Comparison of ENCODE assay signal across 9 cellular contexts in the genomic region with DNA sequence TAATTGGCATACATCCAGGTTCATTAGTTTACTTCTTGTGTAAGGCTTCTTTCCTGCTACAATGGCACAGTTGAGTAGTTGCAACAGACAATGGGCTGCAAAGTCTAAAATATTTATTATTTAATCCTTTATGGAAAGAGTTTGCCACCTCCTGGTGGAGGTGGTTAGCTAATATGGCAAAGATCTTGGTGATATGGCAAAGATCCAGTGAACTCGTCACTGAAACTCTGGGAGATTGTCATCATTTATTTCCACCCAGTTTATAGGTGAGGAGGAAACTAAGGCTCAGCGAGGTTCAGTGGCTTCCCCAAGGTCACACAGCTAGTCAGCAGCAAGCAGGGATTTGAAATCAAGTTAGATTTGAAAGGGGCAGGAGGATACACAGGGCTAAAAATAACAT. TPM values are rescaled to one million over a fixed set of nuclear protein-coding genes. Genes with fewer than 3 reads are reported as not detected.
DNase-seq lines count a peak whose midpoint lies in the region; ATAC-seq and TF ChIP-seq lines count a peak whose summit lies in the region.
"Had no signal": no experiment of that assay in that cellular context is flagged by ENCODE, and none has a peak within 500 bp of the region (broad histone marks: within the 10 kb centered on the region; RNA-seq: fewer than 3 reads in every experiment).

No MANE protein-coding gene starts in this region.

- no peaks in the 10 kb centered on the region for H3K36me3 ChIP-seq in naive thymus-derived CD4-positive, alpha-beta T cell (ENCODE audit: control insufficient read depth in 2 of 3, insufficient read depth in 3 of 3, low read length in 3 of 3)

- ATAC-seq in naive thymus-derived CD4-positive, alpha-beta T cell: peak; percentile 59
- ATAC-seq in HG03095 (IDR thresholded peaks at IDR 0.05; ENCODE audit: unreplicated experiment): no peak

- H3K9me3 ChIP-seq in naive thymus-derived CD4-positive, alpha-beta T cell (ENCODE audit: control insufficient read depth in 2 of 3, low read length in 3 of 3): no peaks in the 10 kb centered on the region

- in situ Hi-C loops in Caki2 (cut with HindIII; ENCODE audit: low pct_unique_long_range_greater_than_20kb, low sequenced_read_pairs): no loop called here

- POLR2A ChIA-PET in naive thymus-derived CD4-positive, alpha-beta T cell (lab: Charles Lee): interaction anchor here (0.6 to 2.0 kb wide), 12 partner anchors 10 to 672 kb away, joined by 3 to 9 read pairs (median 4); a partner anchor contains a TSS

- peaks cover 0 to 5% of the 10 kb centered on the region in 2 donors for H3K4me1 ChIP-seq in naive thymus-derived CD4-positive, alpha-beta T cell (ENCODE audit: control insufficient read depth in 2 of 2, insufficient read depth in 2 of 2, low read length in 2 of 2)

- H3K27me3 ChIP-seq in naive thymus-derived CD4-positive, alpha-beta T cell (ENCODE audit: control insufficient read depth in 2 of 2, insufficient read depth in 2 of 2, low read length in 2 of 2): no peaks in the 10 kb centered on the region

- intact Hi-C loops in naive thymus-derived CD4-positive, alpha-beta T cell (cut with micrococcal nuclease): loop anchor here (1.0 to 5.0 kb wide), 9 partner anchors 16 to 124 kb away; a partner anchor contains a TSS

- CTCF ChIA-PET in naive thymus-derived CD4-positive, alpha-beta T cell (lab: Charles Lee): interaction anchor here (0.7 to 7.1 kb wide), 16 partner anchors 15 to 125 kb away, joined by 3 to 105 read pairs (median 6); a partner anchor contains a TSS

- DNase-seq in Caki2 (ENCODE audit: low read depth) (peak; percentile 16), HuH-7 (ENCODE audit: low spot score) (no peak), iPS-NIHi7 (ENCODE audit: extremely low spot score) (no peak), hippocampal formation (lab: John Stamatoyannopoulos, UW) (no peak)
- peak; percentile 45 for DNase-seq in central memory CD4-positive, alpha-beta T cell
- peak in 5 of 9 donors; percentile 25 to 63 (median 49) for DNase-seq in naive thymus-derived CD4-positive, alpha-beta T cell

- no peak overlapping the region for H3K4me3 ChIP-seq in naive thymus-derived CD4-positive, alpha-beta T cell (ENCODE audit: low read length)
- H3K4me3 ChIP-seq: skin epidermis had no signal

- H3K27ac ChIP-seq in naive thymus-derived CD4-positive, alpha-beta T cell (ENCODE audit: low read depth, low read length): no peak overlapping the region
- H3K27ac ChIP-seq: skin epidermis had no signal

- TF ChIP-seq RAD21 in Ishikawa (IDR thresholded peaks at IDR 0.05; ENCODE audit: low read depth): peak; percentile 37

- H3K9me3 Mint-ChIP-seq in naive thymus-derived CD4-positive, alpha-beta T cell: no peaks in the 10 kb centered on the region

- no peaks in the 10 kb centered on the region for H3K36me3 Mint-ChIP-seq in naive thymus-derived CD4-positive, alpha-beta T cell

- peak overlapping the region in 1 of 10 donors; percentile 49 for H3K4me3 Mint-ChIP-seq in naive thymus-derived CD4-positive, alpha-beta T cell

- TF ChIP-seq EP300 in Ishikawa (IDR thresholded peaks at IDR 0.05; ENCODE audit: borderline replicate concordance): no peak

- peak overlapping the region in 1 of 9 donors; percentile 84 for H3K27ac Mint-ChIP-seq in naive thymus-derived CD4-positive, alpha-beta T cell

- peaks cover 0 to 9% (median 3%) of the 10 kb centered on the region in 7 donors for H3K4me1 Mint-ChIP-seq in naive thymus-derived CD4-positive, alpha-beta T cell

- H3K27me3 Mint-ChIP-seq in naive thymus-derived CD4-positive, alpha-beta T cell: peaks cover 0 to 16% (median 0%) of the 10 kb centered on the region in 5 donors

TF ChIP-seq in Ishikawa, 13 proteins besides CTCF, POLR2A, EP300 and RAD21:
- no peak for TF ChIP-seq EGR1 (IDR thresholded peaks at IDR 0.05)
- no peak for TF ChIP-seq TEAD4 (IDR thresholded peaks at IDR 0.05)
- TF ChIP-seq, protein P1, sequence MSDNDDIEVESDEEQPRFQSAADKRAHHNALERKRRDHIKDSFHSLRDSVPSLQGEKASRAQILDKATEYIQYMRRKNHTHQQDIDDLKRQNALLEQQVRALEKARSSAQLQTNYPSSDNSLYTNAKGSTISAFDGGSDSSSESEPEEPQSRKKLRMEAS (IDR thresholded peaks at IDR 0.05): no peak
- TF ChIP-seq YY1 (IDR thresholded peaks at IDR 0.05; ENCODE audit: low read depth): no peak
- TF ChIP-seq, protein P2, sequence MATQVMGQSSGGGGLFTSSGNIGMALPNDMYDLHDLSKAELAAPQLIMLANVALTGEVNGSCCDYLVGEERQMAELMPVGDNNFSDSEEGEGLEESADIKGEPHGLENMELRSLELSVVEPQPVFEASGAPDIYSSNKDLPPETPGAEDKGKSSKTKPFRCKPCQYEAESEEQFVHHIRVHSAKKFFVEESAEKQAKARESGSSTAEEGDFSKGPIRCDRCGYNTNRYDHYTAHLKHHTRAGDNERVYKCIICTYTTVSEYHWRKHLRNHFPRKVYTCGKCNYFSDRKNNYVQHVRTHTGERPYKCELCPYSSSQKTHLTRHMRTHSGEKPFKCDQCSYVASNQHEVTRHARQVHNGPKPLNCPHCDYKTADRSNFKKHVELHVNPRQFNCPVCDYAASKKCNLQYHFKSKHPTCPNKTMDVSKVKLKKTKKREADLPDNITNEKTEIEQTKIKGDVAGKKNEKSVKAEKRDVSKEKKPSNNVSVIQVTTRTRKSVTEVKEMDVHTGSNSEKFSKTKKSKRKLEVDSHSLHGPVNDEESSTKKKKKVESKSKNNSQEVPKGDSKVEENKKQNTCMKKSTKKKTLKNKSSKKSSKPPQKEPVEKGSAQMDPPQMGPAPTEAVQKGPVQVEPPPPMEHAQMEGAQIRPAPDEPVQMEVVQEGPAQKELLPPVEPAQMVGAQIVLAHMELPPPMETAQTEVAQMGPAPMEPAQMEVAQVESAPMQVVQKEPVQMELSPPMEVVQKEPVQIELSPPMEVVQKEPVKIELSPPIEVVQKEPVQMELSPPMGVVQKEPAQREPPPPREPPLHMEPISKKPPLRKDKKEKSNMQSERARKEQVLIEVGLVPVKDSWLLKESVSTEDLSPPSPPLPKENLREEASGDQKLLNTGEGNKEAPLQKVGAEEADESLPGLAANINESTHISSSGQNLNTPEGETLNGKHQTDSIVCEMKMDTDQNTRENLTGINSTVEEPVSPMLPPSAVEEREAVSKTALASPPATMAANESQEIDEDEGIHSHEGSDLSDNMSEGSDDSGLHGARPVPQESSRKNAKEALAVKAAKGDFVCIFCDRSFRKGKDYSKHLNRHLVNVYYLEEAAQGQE (IDR thresholded peaks at IDR 0.05; ENCODE audit: low read depth): no peak
- no peak for TF ChIP-seq FOXM1 (IDR thresholded peaks at IDR 0.05; ENCODE audit: borderline replicate concordance, low read depth)
- no peak for TF ChIP-seq CEBPB (IDR thresholded peaks at IDR 0.05)

RNA-seq across cellular contexts. Expression of a gene that starts 16.1 kb away (rescaled TPM):
- 28.7 and 34.5 TPM in 2 replicates for total RNA-seq in Caki2 (2014; rRNA removed; shearing (Covaris generic); ENCODE audit: low replicate concordance)
- 10 to 100 TPM; 20.5 to 57.1 (median 28.2) TPM for total RNA-seq in naive thymus-derived CD4-positive, alpha-beta T cell
- polyA plus RNA-seq in naive thymus-derived CD4-positive, alpha-beta T cell: 1 to 10 TPM; 1.1 to 2.7 TPM

Comparison
In these comparisons a context has a peak if more than half of its experiments do, and no peak if none do; other contexts are left out.
1. DNase-seq: peak in Caki2 (single experiment), central memory CD4-positive, alpha-beta T cell (single experiment) and naive thymus-derived CD4-positive, alpha-beta T cell (5 of 9); none in HuH-7 (single experiment), iPS-NIHi7 (single experiment) and hippocampal formation (0 of 2).